In genomic region chr11:2930705-2931415, GRCh38 we compare ENCODE assay signal across 8 cellular contexts. TPM values are rescaled to one million over a fixed set of nuclear protein-coding genes. Genes with fewer than 3 reads are reported as not detected.
A peak's percentile ranks its signal among the peaks of the same experiment; 100 is the strongest.
DNase-seq lines count a peak whose midpoint lies in the region; ATAC-seq and TF ChIP-seq lines count a peak whose summit lies in the region.

No MANE protein-coding gene starts in this region.

- DNase-seq in DMS79 treated with DMSO at 0.1 percent for 48 hours (lab: John Stamatoyannopoulos, UW): peak; percentile 31
- peak; percentile 28 for DNase-seq in HCEC 1CT
- peak; percentile 67 for DNase-seq in NCI-H526 treated with DMSO at 0.1 percent for 48 hours (lab: John Stamatoyannopoulos, UW)
- DNase-seq in activated naive CD4-positive, alpha-beta T cell treated with anti-CD3 and anti-CD28 coated beads, Interleukin-2, amount 50 U/mL, for 72 hours (ENCODE audit: low spot score in 2 of 2): peak; percentile 59 to 72
- peak; percentile 51 for DNase-seq in left ventricle myocardium inferior
- DNase-seq in retinal pigment epithelial cell (ENCODE audit: low read depth): no peak

- intact Hi-C loops in left ventricle myocardium inferior (cut with micrococcal nuclease): no loop called here

- no peaks in the 10 kb centered on the region for H3K9me3 ChIP-seq in left ventricle myocardium inferior (replicated peaks)

- no peaks in the 10 kb centered on the region for H3K36me3 Mint-ChIP-seq in activated naive CD4-positive, alpha-beta T cell treated with anti-CD3 and anti-CD28 coated beads, Interleukin-2, amount 50 U/mL, for 72 hours

- peaks cover 30% of the 10 kb centered on the region for H3K4me1 ChIP-seq in left ventricle myocardium inferior

- H3K27ac Mint-ChIP-seq in activated naive CD4-positive, alpha-beta T cell treated with anti-CD3 and anti-CD28 coated beads, Interleukin-2, amount 50 U/mL, for 72 hours: peak overlapping the region in 1 of 2 donors; percentile 75

- TF ChIP-seq CTCF in left ventricle myocardium inferior (IDR thresholded peaks at IDR 0.05; ENCODE audit: borderline replicate concordance) (peak; percentile 61), retinal pigment epithelial cell (conservative IDR thresholded peaks at IDR 0.05; ENCODE audit: low read depth, low read length) (peak; percentile 80)

- H3K27ac ChIP-seq in left ventricle myocardium inferior (replicated peaks): no peak overlapping the region

- ATAC-seq in activated naive CD4-positive, alpha-beta T cell treated with anti-CD3 and anti-CD28 coated beads, Interleukin-2, amount 50 U/mL, for 72 hours: peak; percentile 9 to 22
- ATAC-seq in GM18861 (IDR thresholded peaks at IDR 0.05; ENCODE audit: unreplicated experiment) (no peak), HG02884 (IDR thresholded peaks at IDR 0.05; ENCODE audit: unreplicated experiment) (no peak)

- peak overlapping the region; percentile 68 for H3K4me3 ChIP-seq in left ventricle myocardium inferior
- peak overlapping the region; percentile 46 for H3K4me3 ChIP-seq in retinal pigment epithelial cell (ENCODE audit: low read length)

- H3K9me3 Mint-ChIP-seq in activated naive CD4-positive, alpha-beta T cell treated with anti-CD3 and anti-CD28 coated beads, Interleukin-2, amount 50 U/mL, for 72 hours: no peaks in the 10 kb centered on the region

- peaks cover 63% of the 10 kb centered on the region for H3K27me3 ChIP-seq in left ventricle myocardium inferior (ENCODE audit: low read depth)

- H3K36me3 ChIP-seq in left ventricle myocardium inferior: no peaks in the 10 kb centered on the region

RNA-seq across cellular contexts. Expression of gene PHLDA2, which starts 1.6 kb away (rescaled TPM):
- total RNA-seq in activated naive CD4-positive, alpha-beta T cell treated with anti-CD3 and anti-CD28 coated beads, Interleukin-2, amount 50 U/mL, for 72 hours: 1 to 10 TPM; 3.6 to 5.9 TPM
- not detected for total RNA-seq in left ventricle myocardium inferior

RNA-seq across cellular contexts. Expression of gene CDKN1C, which starts 45.3 kb away (rescaled TPM):
- total RNA-seq in activated naive CD4-positive, alpha-beta T cell treated with anti-CD3 and anti-CD28 coated beads, Interleukin-2, amount 50 U/mL, for 72 hours: 1 to 10 TPM; 1.5 to 1.8 TPM
- 33.0 TPM for total RNA-seq in left ventricle myocardium inferior

Comparison
In these comparisons a context has a peak if more than half of its experiments do, and no peak if none do; other contexts are left out.
1. ATAC-seq: peak in activated naive CD4-positive, alpha-beta T cell treated with anti-CD3 and anti-CD28 coated beads, Interleukin-2, amount 50 U/mL, for 72 hours (2 of 2); none in GM18861 (single experiment) and HG02884 (single experiment).
2. RNA of gene CDKN1C, which starts 45.3 kb away (total RNA-seq): 33.0 TPM in left ventricle myocardium inferior (single experiment); 1.5 to 1.8 TPM in activated naive CD4-positive, alpha-beta T cell treated with anti-CD3 and anti-CD28 coated beads, Interleukin-2, amount 50 U/mL, for 72 hours; every median in the first group is over 10 times any median in the second.